In the genomic region with DNA sequence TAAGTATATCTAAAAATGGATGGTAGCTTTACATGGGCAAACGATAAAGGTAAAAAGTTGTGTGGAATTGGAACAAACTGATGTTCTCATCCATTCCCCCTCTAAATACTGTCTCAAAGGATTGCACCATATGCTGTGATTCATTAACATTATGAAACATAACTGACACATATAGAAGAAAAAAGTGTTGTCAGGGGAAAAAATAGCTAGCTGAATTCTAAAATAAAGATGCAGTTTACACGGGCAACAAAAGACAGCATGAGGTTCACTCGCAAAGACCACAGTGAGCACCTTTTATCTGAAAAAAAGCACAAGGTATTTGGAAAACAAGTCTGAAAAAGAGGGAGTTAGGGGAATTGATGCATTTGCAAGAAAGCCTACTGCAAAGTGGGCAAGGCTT, we compare ENCODE assay signal across 37 cellular contexts.
DNase-seq lines count a peak whose midpoint lies in the region; ATAC-seq and TF ChIP-seq lines count a peak whose summit lies in the region.
"Had no signal": no experiment of that assay in that cellular context is flagged by ENCODE, and none has a peak within 500 bp of the region (broad histone marks: within the 10 kb centered on the region; RNA-seq: fewer than 3 reads in every experiment).

No MANE protein-coding gene starts in this region.

- H3K9ac ChIP-seq in adipocyte (ENCODE audit: low read length): no peak overlapping the region

- ATAC-seq in foreskin keratinocyte (no peak), aorta (ENCODE audit: low FRiP score) (no peak), GM23338 (no peak)
- ATAC-seq: CD8-positive, alpha-beta T cell; heart right ventricle; naive thymus-derived CD4-positive, alpha-beta T cell; right cardiac atrium; Right ventricle myocardium inferior had no signal

- no peak overlapping the region for H3K4me3 Mint-ChIP-seq in GM23338
- H3K4me3 Mint-ChIP-seq: activated CD4-positive, alpha-beta T cell treated with anti-CD3 and anti-CD28 coated beads, Interleukin-2, amount 10 ng/mL, durations not matched to agents 24 days and 14 days; B cell; CD8-positive, alpha-beta T cell; naive thymus-derived CD4-positive, alpha-beta T cell; stimulated activated naive CD8-positive, alpha-beta T cell treated with anti-CD3 and anti-CD28 coated beads, Interleukin-15, Interleukin-2, amounts not matched to agents 100 ng/mL and 50 ng/mL, for 24 hours had no signal

- TF ChIP-seq CTCF in NB4 (IDR thresholded peaks at IDR 0.05; ENCODE audit: low read depth, low read length) (no peak), foreskin keratinocyte (conservative IDR thresholded peaks at IDR 0.05) (no peak), GM23338 (conservative IDR thresholded peaks at IDR 0.05; ENCODE audit: low read depth in 2 of 2) (no peak)

- no peaks in the 10 kb centered on the region for H3K79me2 ChIP-seq in GM23338 (replicated peaks; ENCODE audit: insufficient read depth)

- no peaks in the 10 kb centered on the region; the same call in 2 of the 3 replicates for H3K9me3 Mint-ChIP-seq in GM23338
- H3K9me3 Mint-ChIP-seq: activated CD4-positive, alpha-beta T cell treated with anti-CD3 and anti-CD28 coated beads, Interleukin-2, amount 10 ng/mL, durations not matched to agents 24 days and 14 days; activated T-helper 2 cell treated with anti-CD3 and anti-CD28 coated beads, Interferon-gamma antibody, Interleukin-2, Interleukin-4, amounts not matched to agents 10 μg/mL and 5 μg/mL and 100 μg/mL, durations not matched to agents 14 hours and 24 hours and 36 hours; CD8-positive, alpha-beta T cell; stimulated activated naive CD8-positive, alpha-beta T cell treated with anti-CD3 and anti-CD28 coated beads, Interleukin-15, Interleukin-2, amounts not matched to agents 100 ng/mL and 50 ng/mL, for 24 hours had no signal

- H3K4me3 ChIP-seq in NB4 (ENCODE audit: low read depth, low read length): no peak overlapping the region
- no peak overlapping the region for H3K4me3 ChIP-seq in adipocyte (ENCODE audit: low read length)
- H3K4me3 ChIP-seq in aorta (ENCODE audit: low read length in 2 of 2): no peak overlapping the region
- H3K4me3 ChIP-seq in GM23338: no peak overlapping the region
- H3K4me3 ChIP-seq: heart right ventricle, MG63, spleen, thoracic aorta had no signal

- H3K36me3 Mint-ChIP-seq in GM23338 (ENCODE audit: low read depth): peaks cover 3% of the 10 kb centered on the region; the same call in 1 of the 3 replicates

- no peak for TF ChIP-seq POLR2A in NB4 (IDR thresholded peaks at IDR 0.05; ENCODE audit: extremely low read depth, insufficient read length)

- no peak overlapping the region for H3K27ac Mint-ChIP-seq in GM23338
- H3K27ac Mint-ChIP-seq: activated CD4-positive, alpha-beta T cell treated with anti-CD3 and anti-CD28 coated beads, Interleukin-2, amount 10 ng/mL, durations not matched to agents 24 days and 14 days; activated T-helper 2 cell treated with anti-CD3 and anti-CD28 coated beads, Interferon-gamma antibody, Interleukin-2, Interleukin-4, amounts not matched to agents 10 μg/mL and 5 μg/mL and 100 μg/mL, durations not matched to agents 14 hours and 24 hours and 36 hours; B cell; CD8-positive, alpha-beta T cell; naive thymus-derived CD4-positive, alpha-beta T cell; stimulated activated naive CD8-positive, alpha-beta T cell treated with anti-CD3 and anti-CD28 coated beads, Interleukin-15, Interleukin-2, amounts not matched to agents 100 ng/mL and 50 ng/mL, for 24 hours had no signal

- H2AFZ ChIP-seq in GM23338: no peak overlapping the region

- H3K4me1 Mint-ChIP-seq in GM23338: peaks cover 14% of the 10 kb centered on the region
- H3K4me1 Mint-ChIP-seq: activated CD4-positive, alpha-beta T cell treated with anti-CD3 and anti-CD28 coated beads, Interleukin-2, amount 10 ng/mL, durations not matched to agents 24 days and 14 days; B cell; naive thymus-derived CD4-positive, alpha-beta T cell had no signal

- H3K4me1 ChIP-seq in adipocyte (ENCODE audit: control insufficient read depth, insufficient read depth, low read length) (peaks cover 8% of the 10 kb centered on the region), foreskin keratinocyte (no peaks in the 10 kb centered on the region), aorta (ENCODE audit: control insufficient read depth in 1 of 2, insufficient read depth in 2 of 2, low read length in 2 of 2) (no peaks in the 10 kb centered on the region), GM23338 (ENCODE audit: insufficient read depth) (peaks cover 14% of the 10 kb centered on the region)
- H3K4me1 ChIP-seq: heart right ventricle, spleen had no signal

- no peaks in the 10 kb centered on the region for H3K27me3 Mint-ChIP-seq in GM23338 (ENCODE audit: insufficient read depth, low read depth, poor library complexity)
- H3K27me3 Mint-ChIP-seq: activated CD4-positive, alpha-beta T cell treated with anti-CD3 and anti-CD28 coated beads, Interleukin-2, amount 10 ng/mL, durations not matched to agents 24 days and 14 days; B cell; naive thymus-derived CD4-positive, alpha-beta T cell; stimulated activated naive CD8-positive, alpha-beta T cell treated with anti-CD3 and anti-CD28 coated beads, Interleukin-15, Interleukin-2, amounts not matched to agents 100 ng/mL and 50 ng/mL, for 24 hours had no signal

- 77 to 80% methylated on average over 3 of the region's 3 CpGs for WGBS in aorta, 2 donors

- H3K9me3 ChIP-seq in adipocyte (ENCODE audit: control insufficient read depth, low read length): no peaks in the 10 kb centered on the region
- H3K9me3 ChIP-seq in aorta (ENCODE audit: control insufficient read depth, low read length): no peaks in the 10 kb centered on the region
- H3K9me3 ChIP-seq: heart right ventricle, MG63, neutrophil, spleen, thoracic aorta had no signal

- H3K27ac ChIP-seq in foreskin keratinocyte (no peak overlapping the region), aorta (ENCODE audit: low read depth in 1 of 2, low read length in 2 of 2) (no peak overlapping the region), GM23338 (ENCODE audit: low read depth) (no peak overlapping the region)
- H3K27ac ChIP-seq: heart right ventricle, neutrophil, spleen, thoracic aorta, WERI-Rb-1 had no signal

- 0 out of 2 replicates have a peak, but pooled peaks cover 2% of the 10 kb centered on the region for H3K9me2 ChIP-seq in GM23338 (ENCODE audit: insufficient read depth)

- intact Hi-C loops in aorta (cut with DNase I): no loop called here

- no peaks in the 10 kb centered on the region for H3K36me3 ChIP-seq in adipocyte (ENCODE audit: control insufficient read depth, insufficient read depth, low read length, severe bottlenecking)
- no peaks in the 10 kb centered on the region for H3K36me3 ChIP-seq in aorta (ENCODE audit: control insufficient read depth in 1 of 2, insufficient read depth in 2 of 2, low read length in 1 of 2)
- 0 out of 2 replicates have a peak, but pooled peaks cover 4% of the 10 kb centered on the region for H3K36me3 ChIP-seq in GM23338 (ENCODE audit: insufficient read depth)
- H3K36me3 ChIP-seq: MG63, neutrophil, thoracic aorta, WERI-Rb-1 had no signal

- no peaks in the 10 kb centered on the region for H3F3A ChIP-seq in GM23338 (replicated peaks; ENCODE audit: low read depth)

- no peaks in the 10 kb centered on the region for H3K27me3 ChIP-seq in adipocyte (replicated peaks; ENCODE audit: control insufficient read depth, insufficient read depth, low read length)
- no peaks in the 10 kb centered on the region for H3K27me3 ChIP-seq in foreskin keratinocyte
- H3K27me3 ChIP-seq in aorta (ENCODE audit: control insufficient read depth in 1 of 2, insufficient read depth in 2 of 2, low read length in 1 of 2): no peaks in the 10 kb centered on the region
- no peaks in the 10 kb centered on the region for H3K27me3 ChIP-seq in GM23338 (ENCODE audit: insufficient read depth)
- H3K27me3 ChIP-seq: heart right ventricle, MG63, neutrophil, spleen had no signal

- no peaks in the 10 kb centered on the region for H4K20me1 ChIP-seq in GM23338 (replicated peaks; ENCODE audit: insufficient read depth)

- DNase-seq in HCEC 1CT (peak; percentile 53), NB4 (ENCODE audit: low read depth) (peak; percentile 3), adipocyte (ENCODE audit: low read depth) (peak; percentile 50), foreskin keratinocyte (peak; percentile 10 to 16), aorta (no peak), hepatic stellate cell (ENCODE audit: low spot score) (no peak), GM23338 (ENCODE audit: low spot score) (no peak)
- DNase-seq: ACHN; activated CD4-positive, alpha-beta T cell treated with anti-CD3 and anti-CD28 coated beads, Interleukin-2, amount 10 ng/mL, durations not matched to agents 24 days and 14 days; activated CD8-positive, alpha-beta memory T cell treated with anti-CD3 and anti-CD28 coated beads for 24 hours; activated naive CD4-positive, alpha-beta T cell treated with anti-CD3 and anti-CD28 coated beads, Interleukin-2, amount 50 U/mL, for 16 hours; activated T-cell treated with anti-CD3 and anti-CD28 coated beads for 4 hours; CD8-positive, alpha-beta T cell; DMS 273 treated with DMSO at 0.1 percent for 48 hours; effector CD8-positive, alpha-beta T cell; foreskin melanocyte; heart right ventricle; KBM-7; kidney glomerular epithelial cell; MG63; naive thymus-derived CD4-positive, alpha-beta T cell; NCI-H1436; NCI-H2107; NCI-H446; NCI-H774; OCI-M1; right cardiac atrium; spleen; stimulated activated CD4-positive, alpha-beta T cell treated with anti-CD3 and anti-CD28 coated beads, Interleukin-2, amount 100 ng/mL, for 24 hours; stimulated activated CD8-positive, alpha-beta memory T cell treated with anti-CD3 and anti-CD28 coated beads, Interleukin-4, amount 100 ng/mL, for 48 hours; WERI-Rb-1 had no signal

- no peak overlapping the region for H3K4me2 ChIP-seq in GM23338

TF ChIP-seq in GM23338, 12 proteins besides CTCF, POLR2A, EP300 and RAD21:
- TF ChIP-seq POLR2AphosphoS5 (IDR thresholded peaks at IDR 0.05; ENCODE audit: low read depth) (no peak), EZH2 (IDR thresholded peaks at IDR 0.05; ENCODE audit: low read depth, unreplicated experiment) (no peak)
- TF ChIP-seq, protein P1, sequence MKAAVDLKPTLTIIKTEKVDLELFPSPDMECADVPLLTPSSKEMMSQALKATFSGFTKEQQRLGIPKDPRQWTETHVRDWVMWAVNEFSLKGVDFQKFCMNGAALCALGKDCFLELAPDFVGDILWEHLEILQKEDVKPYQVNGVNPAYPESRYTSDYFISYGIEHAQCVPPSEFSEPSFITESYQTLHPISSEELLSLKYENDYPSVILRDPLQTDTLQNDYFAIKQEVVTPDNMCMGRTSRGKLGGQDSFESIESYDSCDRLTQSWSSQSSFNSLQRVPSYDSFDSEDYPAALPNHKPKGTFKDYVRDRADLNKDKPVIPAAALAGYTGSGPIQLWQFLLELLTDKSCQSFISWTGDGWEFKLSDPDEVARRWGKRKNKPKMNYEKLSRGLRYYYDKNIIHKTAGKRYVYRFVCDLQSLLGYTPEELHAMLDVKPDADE (IDR thresholded peaks at IDR 0.05): no peak
TF ChIP-seq in GM23338: peak in this region for 0.

Comparison
In these comparisons a context has a peak if more than half of its experiments do, and no peak if none do; other contexts are left out.
1. DNase-seq: peak in HCEC 1CT (single experiment), NB4 (single experiment), adipocyte (single experiment) and foreskin keratinocyte (2 of 2); none in aorta (0 of 2), hepatic stellate cell (single experiment) and GM23338 (single experiment).